ENCODE assay signal across 1 cellular context in the genomic region with DNA sequence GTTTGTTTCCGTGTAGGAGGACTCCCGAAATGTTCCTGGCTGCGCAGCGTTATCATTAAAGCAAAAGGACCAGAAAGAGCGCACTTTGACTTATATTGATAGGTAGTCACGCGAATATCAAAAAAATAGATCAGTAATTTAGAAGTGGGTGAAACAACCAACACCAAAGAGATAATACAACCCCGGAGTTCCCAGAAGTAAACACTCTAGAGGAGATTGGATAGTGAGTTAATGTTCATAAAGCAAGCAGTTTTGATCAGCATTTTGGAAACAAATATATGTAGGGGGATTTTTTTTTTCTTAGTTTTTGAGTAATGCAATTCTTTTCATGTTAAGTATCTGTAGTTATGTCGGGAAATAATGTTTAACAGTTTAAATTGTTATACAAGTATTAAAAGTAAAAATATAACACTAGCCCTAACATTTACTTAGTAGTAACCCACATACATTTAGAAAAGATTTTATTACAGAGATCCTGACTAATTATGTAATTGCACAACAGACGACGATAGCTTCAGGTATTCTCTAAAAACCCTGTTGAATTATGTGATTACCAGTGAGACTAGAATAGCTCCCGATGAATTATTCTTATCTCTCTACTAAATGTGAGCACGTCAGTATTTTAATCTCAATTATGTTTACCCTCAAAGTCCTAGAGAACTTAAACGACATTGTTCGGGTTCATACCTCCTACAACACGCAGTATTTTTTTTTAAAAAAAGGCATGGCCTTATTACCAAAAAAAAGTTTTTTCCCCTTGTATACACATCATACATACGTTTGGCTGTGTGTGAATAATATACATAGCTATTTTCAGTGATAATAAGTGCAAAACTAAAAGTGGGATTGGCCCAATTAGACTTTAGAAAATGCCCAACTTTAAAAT.
TF ChIP-seq lines count a peak whose summit lies in the region.

No MANE protein-coding gene starts in this region.

TF ChIP-seq in H1, 55 proteins besides CTCF, POLR2A, EP300 and RAD21:
- no peak for TF ChIP-seq TAF1 (IDR thresholded peaks at IDR 0.05; ENCODE audit: low read depth, low read length)
- no peak for TF ChIP-seq CBX5 (IDR thresholded peaks at IDR 0.05; ENCODE audit: low read depth, low read length)
